Comparison of ENCODE assay signal across 1 cellular context in the genomic region with DNA sequence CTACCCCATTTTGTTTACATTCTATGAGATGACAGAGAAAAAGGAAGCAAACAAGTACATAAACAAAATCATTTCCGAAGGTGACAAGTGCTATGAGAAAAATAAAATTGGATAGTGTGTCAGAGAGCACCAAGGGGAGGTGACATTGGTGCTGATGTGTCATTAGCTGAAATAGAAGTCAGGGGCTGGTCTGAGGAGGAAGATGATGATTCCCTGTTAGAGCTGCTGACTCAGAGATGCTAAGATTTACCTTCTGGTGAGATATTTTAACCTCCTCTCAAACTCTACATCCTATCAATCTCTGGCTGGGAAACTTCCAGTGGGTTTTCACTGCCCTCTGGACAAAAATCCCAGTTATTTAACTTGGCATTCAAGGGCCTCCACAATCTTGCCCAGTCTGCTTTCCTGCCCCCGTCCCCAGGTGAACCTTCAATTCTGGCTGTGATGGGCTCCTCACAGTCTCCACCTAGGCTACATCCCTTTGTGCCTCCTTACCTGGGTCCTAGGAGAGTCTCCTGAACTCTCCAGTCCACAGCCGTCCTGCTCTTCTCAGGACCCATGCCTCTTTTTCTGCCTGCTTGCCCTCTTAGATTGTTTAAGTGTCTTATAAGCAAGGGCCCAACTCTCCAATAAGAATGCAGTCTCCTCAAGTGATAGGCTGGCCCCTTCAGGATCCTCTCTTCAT.
TF ChIP-seq lines count a peak whose summit lies in the region.

No MANE protein-coding gene starts in this region.

TF ChIP-seq in A549, 52 proteins besides CTCF, POLR2A, EP300 and RAD21 (continued from another document):
- TF ChIP-seq, protein P1, sequence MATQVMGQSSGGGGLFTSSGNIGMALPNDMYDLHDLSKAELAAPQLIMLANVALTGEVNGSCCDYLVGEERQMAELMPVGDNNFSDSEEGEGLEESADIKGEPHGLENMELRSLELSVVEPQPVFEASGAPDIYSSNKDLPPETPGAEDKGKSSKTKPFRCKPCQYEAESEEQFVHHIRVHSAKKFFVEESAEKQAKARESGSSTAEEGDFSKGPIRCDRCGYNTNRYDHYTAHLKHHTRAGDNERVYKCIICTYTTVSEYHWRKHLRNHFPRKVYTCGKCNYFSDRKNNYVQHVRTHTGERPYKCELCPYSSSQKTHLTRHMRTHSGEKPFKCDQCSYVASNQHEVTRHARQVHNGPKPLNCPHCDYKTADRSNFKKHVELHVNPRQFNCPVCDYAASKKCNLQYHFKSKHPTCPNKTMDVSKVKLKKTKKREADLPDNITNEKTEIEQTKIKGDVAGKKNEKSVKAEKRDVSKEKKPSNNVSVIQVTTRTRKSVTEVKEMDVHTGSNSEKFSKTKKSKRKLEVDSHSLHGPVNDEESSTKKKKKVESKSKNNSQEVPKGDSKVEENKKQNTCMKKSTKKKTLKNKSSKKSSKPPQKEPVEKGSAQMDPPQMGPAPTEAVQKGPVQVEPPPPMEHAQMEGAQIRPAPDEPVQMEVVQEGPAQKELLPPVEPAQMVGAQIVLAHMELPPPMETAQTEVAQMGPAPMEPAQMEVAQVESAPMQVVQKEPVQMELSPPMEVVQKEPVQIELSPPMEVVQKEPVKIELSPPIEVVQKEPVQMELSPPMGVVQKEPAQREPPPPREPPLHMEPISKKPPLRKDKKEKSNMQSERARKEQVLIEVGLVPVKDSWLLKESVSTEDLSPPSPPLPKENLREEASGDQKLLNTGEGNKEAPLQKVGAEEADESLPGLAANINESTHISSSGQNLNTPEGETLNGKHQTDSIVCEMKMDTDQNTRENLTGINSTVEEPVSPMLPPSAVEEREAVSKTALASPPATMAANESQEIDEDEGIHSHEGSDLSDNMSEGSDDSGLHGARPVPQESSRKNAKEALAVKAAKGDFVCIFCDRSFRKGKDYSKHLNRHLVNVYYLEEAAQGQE (IDR thresholded peaks at IDR 0.05): 0 out of 2 replicates have a peak, but pooled peaks have one; percentile 4
- TF ChIP-seq KDM1A (IDR thresholded peaks at IDR 0.05; ENCODE audit: low read depth) (no peak), HOXB5 (CRISPR knock-in tag; IDR thresholded peaks at IDR 0.05) (no peak), ZFP36 (IDR thresholded peaks at IDR 0.05; ENCODE audit: borderline replicate concordance, partially characterized antibody) (no peak), TFCP2L1 (CRISPR knock-in tag; IDR thresholded peaks at IDR 0.05) (no peak), HOXA7 (CRISPR knock-in tag; IDR thresholded peaks at IDR 0.05) (peak; percentile 29; the same call in 1 of the 2 replicates), FOSB (CRISPR knock-in tag; IDR thresholded peaks at IDR 0.05) (peak; percentile 10; the same call in 1 of the 2 replicates)
